ENCODE assay signal across 8 cellular contexts in genomic region chr22:42437488-42438292, GRCh38.
DNase-seq lines count a peak whose midpoint lies in the region; ATAC-seq lines count a peak whose summit lies in the region.

No MANE protein-coding gene starts in this region.

- DNase-seq in GDM1 (lab: John Stamatoyannopoulos, UW) = peak; percentile 68
- DNase-seq in NCI-H2107 (lab: John Stamatoyannopoulos, UW) = peak; percentile 27
- DNase-seq in activated CD4-positive, CD25-positive, alpha-beta regulatory T cell treated with anti-CD3 and anti-CD28 coated beads, Interleukin-2, amount 50 U/mL, for 72 hours = peak; percentile 86
- peak; percentile 73 for DNase-seq in cerebellar cortex (ENCODE audit: low spot score)
- peak; percentile 87 for DNase-seq in left kidney (ENCODE audit: low read depth, low spot score)
- peak; percentile 84 to 88 for DNase-seq in stimulated activated CD4-positive, alpha-beta T cell treated with anti-CD3 and anti-CD28 coated beads, Interleukin-2, amount 100 ng/mL, for 24 hours

- ATAC-seq in HG02571 (IDR thresholded peaks at IDR 0.05; ENCODE audit: unreplicated experiment) (peak; percentile 59), HG03045 (IDR thresholded peaks at IDR 0.05; ENCODE audit: unreplicated experiment) (no peak)

Comparison
In these comparisons a context has a peak if more than half of its experiments do, and no peak if none do; other contexts are left out.
1. DNase-seq: peak in every context shown above with its lines; median percentile 87 in left kidney; 86 in activated CD4-positive, CD25-positive, alpha-beta regulatory T cell treated with anti-CD3 and anti-CD28 coated beads, Interleukin-2, amount 50 U/mL, for 72 hours; 86 in stimulated activated CD4-positive, alpha-beta T cell treated with anti-CD3 and anti-CD28 coated beads, Interleukin-2, amount 100 ng/mL, for 24 hours; 73 in cerebellar cortex; 68 in GDM1; 27 in NCI-H2107.